Comparison of ENCODE assay signal across 19 cellular contexts in genomic region chr1:94672001-94672400, GRCh38.
A peak's percentile ranks its signal among the peaks of the same experiment; 100 is the strongest.
DNase-seq lines count a peak whose midpoint lies in the region; ATAC-seq and TF ChIP-seq lines count a peak whose summit lies in the region.
"Had no signal": no experiment of that assay in that cellular context is flagged by ENCODE, and none has a peak within 500 bp of the region (broad histone marks: within the 10 kb centered on the region; RNA-seq: fewer than 3 reads in every experiment).

No MANE protein-coding gene starts in this region.

- H3K36me3 Mint-ChIP-seq in endothelial cell (ENCODE audit: low read depth, unreplicated experiment) (no peaks in the 10 kb centered on the region), neural crest cell (ENCODE audit: low read depth) (no peaks in the 10 kb centered on the region)
- H3K36me3 Mint-ChIP-seq: CD4-positive, CD25-positive, alpha-beta regulatory T cell had no signal

- H3K4me3 Mint-ChIP-seq in endothelial cell (ENCODE audit: unreplicated experiment) (no peak overlapping the region), neural crest cell (no peak overlapping the region)
- H3K4me3 Mint-ChIP-seq: CD4-positive, CD25-positive, alpha-beta regulatory T cell had no signal

- no peak for ATAC-seq in activated CD4-positive, CD25-positive, alpha-beta regulatory T cell treated with anti-CD3 and anti-CD28 coated beads, Interleukin-2, amount 50 U/mL, for 24 hours
- no peak for ATAC-seq in HG03135 (IDR thresholded peaks at IDR 0.05; ENCODE audit: unreplicated experiment)
- ATAC-seq: PC-3 had no signal

- H3K27ac Mint-ChIP-seq in endothelial cell (ENCODE audit: unreplicated experiment) (peak overlapping the region; percentile 63), neural crest cell (ENCODE audit: unreplicated experiment) (peak overlapping the region; percentile 75)
- H3K27ac Mint-ChIP-seq: CD4-positive, CD25-positive, alpha-beta regulatory T cell had no signal

- H3K9me3 Mint-ChIP-seq in endothelial cell (ENCODE audit: unreplicated experiment) (no peaks in the 10 kb centered on the region), neural crest cell (peaks cover 10% of the 10 kb centered on the region)

- peaks cover 33% of the 10 kb centered on the region for H3K4me1 Mint-ChIP-seq in endothelial cell (ENCODE audit: unreplicated experiment)
- peaks cover 44% of the 10 kb centered on the region for H3K4me1 Mint-ChIP-seq in neural crest cell
- H3K4me1 Mint-ChIP-seq: CD4-positive, CD25-positive, alpha-beta regulatory T cell had no signal

- TF ChIP-seq CTCF in endothelial cell (IDR thresholded peaks at IDR 0.05; ENCODE audit: unreplicated experiment) (no peak), neural crest cell (conservative IDR thresholded peaks at IDR 0.05) (no peak)

- peak; percentile 24 for DNase-seq in GM03348 (ENCODE audit: low spot score)
- DNase-seq in endothelial cell (ENCODE audit: low spot score), result no peak
- DNase-seq in neural crest cell (ENCODE audit: low read depth, low spot score), result no peak
- no peak for DNase-seq in NK-92 (lab: John Stamatoyannopoulos, UW; ENCODE audit: unreplicated experiment)
- DNase-seq in hypothalamus (lab: John Stamatoyannopoulos, UW), result no peak
- DNase-seq: CD4-positive, CD25-positive, alpha-beta regulatory T cell; DMS153; KBM-7; MV-4-11; NCI-H1105; NCI-H1436 treated with DMSO at 0.1 percent for 48 hours; NCI-H1930; NCI-H2107; NCI-H524; NCI-H748 treated with DMSO at 0.1 percent for 48 hours; NK-92 treated with Interleukin-12 subunit alpha and Interleukin-12 subunit beta, amount 100 ng/mL, for 24 hours; PC-3 had no signal

- H3K27me3 Mint-ChIP-seq in endothelial cell (ENCODE audit: unreplicated experiment) (peaks cover 4% of the 10 kb centered on the region), neural crest cell (ENCODE audit: low read depth) (peaks cover 2% of the 10 kb centered on the region)
